Comparison of ENCODE assay signal across 9 cellular contexts in genomic region chr11:3050386-3051325, GRCh38. TPM values are rescaled to one million over a fixed set of nuclear protein-coding genes. Genes with fewer than 3 reads are reported as not detected.
DNase-seq lines count a peak whose midpoint lies in the region; ATAC-seq, FAIRE-seq and TF ChIP-seq lines count a peak whose summit lies in the region.
"Had no signal": no experiment of that assay in that cellular context is flagged by ENCODE, and none has a peak within 500 bp of the region (broad histone marks: within the 10 kb centered on the region; RNA-seq: fewer than 3 reads in every experiment).

No MANE protein-coding gene starts in this region.

- no peak overlapping the region for H4K91ac ChIP-seq in trophoblast cell (ENCODE audit: low read depth, low read length)

- WGBS in K562 (ENCODE audit: insufficient coverage, low coverage, missing lambda C conversion rate) = 91% methylated on average over 18 of the region's 20 CpGs
- WGBS in trophoblast cell (ENCODE audit: extremely low coverage, insufficient coverage, insufficient read length) = no CpG with 5 or more reads among the region's 20 CpGs

- H2AFZ ChIP-seq in K562 (ENCODE audit: low read depth, low read length) = no peak overlapping the region
- no peak overlapping the region for H2AFZ ChIP-seq in trophoblast cell (ENCODE audit: insufficient read depth, low read length, poor library complexity)

- H3K36me3 ChIP-seq in HUES6 (ENCODE audit: control insufficient read depth, insufficient read depth, low read length) (peaks cover 27% of the 10 kb centered on the region), K562 (ENCODE audit: control insufficient read depth, insufficient read depth, low read length) (peaks cover 60% of the 10 kb centered on the region; the same call in 2 of the 3 replicates), trophoblast cell (ENCODE audit: control insufficient read depth in 1 of 2, insufficient read depth in 2 of 2, low read length in 2 of 2) (peaks cover 29 to 37% of the 10 kb centered on the region in 2 experiments)

- in situ Hi-C loops in K562 (cut with MboI) = no loop called here

- H3K14ac ChIP-seq in trophoblast cell (ENCODE audit: low read length) = no peak overlapping the region

- H2BK120ac ChIP-seq in trophoblast cell (ENCODE audit: insufficient read depth, low read length, poor library complexity) = no peak overlapping the region

- H3K27me3 ChIP-seq in HUES6 (ENCODE audit: control insufficient read depth, insufficient read depth, low read length) = no peaks in the 10 kb centered on the region
- H3K27me3 ChIP-seq in K562 (ENCODE audit: control insufficient read depth in 2 of 2, insufficient read depth in 2 of 2, low read length in 2 of 2) = no peaks in the 10 kb centered on the region
- no peaks in the 10 kb centered on the region for H3K27me3 ChIP-seq in trophoblast cell (ENCODE audit: insufficient read depth, low read length)

- TF ChIP-seq CTCF in K562 (IDR thresholded peaks at IDR 0.05 in 2 of 3, conservative IDR thresholded peaks at IDR 0.05 in 1 of 3; ENCODE audit: insufficient read depth in 2 of 3, low read depth in 1 of 3, low read length in 3 of 3) = no peak

- H3K23ac ChIP-seq in trophoblast cell (ENCODE audit: low read length) = no peak overlapping the region

- H3K79me1 ChIP-seq in trophoblast cell (ENCODE audit: low read length) = no peaks in the 10 kb centered on the region

- H3K9me3 ChIP-seq in HUES6 (ENCODE audit: control insufficient read depth, insufficient read depth, low read depth, low read length) (no peaks in the 10 kb centered on the region), K562 (replicated peaks; ENCODE audit: control insufficient read depth, insufficient read depth, low read depth, low read length) (no peaks in the 10 kb centered on the region), trophoblast cell (ENCODE audit: insufficient read depth, low read depth, low read length) (no peaks in the 10 kb centered on the region)

- 0 out of 2 replicates have a peak overlapping the region, but pooled peaks have one; percentile 20 for H3K27ac ChIP-seq in HUES6 (ENCODE audit: low read depth, low read length)
- H3K27ac ChIP-seq in K562 (ENCODE audit: extremely low read depth, low read depth, low read length) = no peak overlapping the region
- H3K27ac ChIP-seq in trophoblast cell (ENCODE audit: low read depth, low read length) = no peak overlapping the region

- H3K4me1 ChIP-seq in HUES6 (ENCODE audit: control insufficient read depth, insufficient read depth, low read length) = peaks cover 29% of the 10 kb centered on the region
- peaks cover 23 to 39% of the 10 kb centered on the region in 2 experiments; a peak in 4 of 5 replicates for H3K4me1 ChIP-seq in K562 (replicated peaks in 1 of 2; ENCODE audit: control insufficient read depth in 2 of 2, insufficient read depth in 2 of 2, low read length in 2 of 2)
- H3K4me1 ChIP-seq in trophoblast cell (ENCODE audit: control insufficient read depth in 1 of 2, insufficient read depth in 2 of 2, low read length in 2 of 2) = peaks cover 0 to under 1% of the 10 kb centered on the region in 2 experiments

- CTCF ChIA-PET in K562 (lab: Yijun Ruan, JAX; ENCODE audit: low intra/inter-chr PET ratio) = no interaction called here

- no peak overlapping the region for H2BK12ac ChIP-seq in trophoblast cell (ENCODE audit: low read length)

- no peak for TF ChIP-seq RAD21 in K562 (CRISPR knock-in tag; conservative IDR thresholded peaks at IDR 0.05 in 1 of 2, IDR thresholded peaks at IDR 0.05 in 1 of 2)

- POLR2A ChIA-PET in K562 (lab: Yijun Ruan, JAX) = interaction anchor here (0.5 to 2.7 kb wide), 3 partner anchors 13 to 397 kb away, joined by 3 to 12 read pairs (median 3); no protein-coding TSS in a partner anchor

- no peak overlapping the region for H3K18ac ChIP-seq in trophoblast cell (ENCODE audit: low read length)

- no TSS peak for BruUV-seq in K562 (replicated peaks; lab: Mats Ljungman, UMichigan)

- H3K9me1 ChIP-seq in K562 (ENCODE audit: control insufficient read depth, insufficient read depth, low read length) = peaks cover 36% of the 10 kb centered on the region

- no peak overlapping the region for H4K8ac ChIP-seq in trophoblast cell (ENCODE audit: low read depth, low read length)

- no peak overlapping the region for H3K9ac ChIP-seq in HUES6 (ENCODE audit: low read length)
- H3K9ac ChIP-seq in K562 (ENCODE audit: insufficient read depth in 1 of 2, low read depth in 2 of 2, low read length in 2 of 2) = peak overlapping the region in 1 of 2 experiments; percentile 79; a peak in 2 of 4 replicates
- no peak overlapping the region for H3K9ac ChIP-seq in trophoblast cell (ENCODE audit: low read length)

- peak overlapping the region; percentile 56 for H3K4ac ChIP-seq in trophoblast cell (ENCODE audit: low read depth, low read length)

- no peak overlapping the region for H4K12ac ChIP-seq in trophoblast cell (ENCODE audit: low read depth, low read length)

- intact Hi-C loops in K562 (cut with micrococcal nuclease) = no loop called here
- intact Hi-C loops in left colon (cut with DNase I, micrococcal nuclease) = no loop called here

- no peak overlapping the region for H2AK5ac ChIP-seq in trophoblast cell (ENCODE audit: low read length)

- TF ChIP-seq POLR2A in K562 (conservative IDR thresholded peaks at IDR 0.05) (no peak), GM12892 (IDR thresholded peaks at IDR 0.05; ENCODE audit: low read depth, low read length) (no peak)

- FAIRE-seq in K562 (lab: Jason Lieb, UNC) (no peak), GM12892 (lab: Jason Lieb, UNC) (no peak)
- FAIRE-seq: small intestine had no signal

- no peak for ATAC-seq in K562
- no peak for ATAC-seq in HG02870 (IDR thresholded peaks at IDR 0.05; ENCODE audit: unreplicated experiment)
- no peak for ATAC-seq in HG03565 (IDR thresholded peaks at IDR 0.05; ENCODE audit: unreplicated experiment)
- no peak for ATAC-seq in left colon

- peak; percentile 33 for DNase-seq in COLO668 (lab: John Stamatoyannopoulos, UW; ENCODE audit: unreplicated experiment)
- no peak for DNase-seq in K562 (ENCODE audit: extremely low read depth in 1 of 4, low spot score in 3 of 4)
- DNase-seq in trophoblast cell = peak; percentile 89 to 91
- DNase-seq in GM12892 (ENCODE audit: insufficient read length) = no peak
- no peak for DNase-seq in left colon

- H2BK5ac ChIP-seq in trophoblast cell (ENCODE audit: low read depth, low read length, poor library complexity) = no peak overlapping the region

- no peak for TF ChIP-seq EP300 in K562 (IDR thresholded peaks at IDR 0.05; ENCODE audit: low read length)

- H3K79me2 ChIP-seq in K562 (ENCODE audit: control insufficient read depth, insufficient read depth, low read length) = peaks cover 94% of the 10 kb centered on the region
- H3K79me2 ChIP-seq in trophoblast cell (ENCODE audit: control insufficient read depth, insufficient read depth, low read length, poor library complexity) = peaks cover 10% of the 10 kb centered on the region

- H3K4me2 ChIP-seq in K562 (ENCODE audit: insufficient read depth, low read length) (no peak overlapping the region), trophoblast cell (ENCODE audit: low read length) (no peak overlapping the region)

- H4K20me1 ChIP-seq in K562 (replicated peaks; ENCODE audit: control insufficient read depth, insufficient read depth, low read length) = peaks cover 78% of the 10 kb centered on the region

- no peak overlapping the region for H3K4me3 ChIP-seq in HUES6 (ENCODE audit: low read depth, low read length)
- H3K4me3 ChIP-seq in K562 = no peak overlapping the region
- no peak overlapping the region for H3K4me3 ChIP-seq in trophoblast cell (ENCODE audit: low read depth, low read length)

RNA-seq across cellular contexts. Expression of gene CARS1, which starts 6.6 kb away (rescaled TPM):
- 298 and 329 TPM in 2 replicates for total RNA-seq in K562 (2011; cell fraction: chromatin; rRNA removed; ENCODE audit: low replicate concordance)
- total RNA-seq in K562 (2011; cell fraction: nucleolus; rRNA removed) = 156 and 161 TPM in 2 replicates
- total RNA-seq in K562 (2011; cell fraction: nucleoplasm; rRNA removed) = 164 and 168 TPM in 2 replicates
- total RNA-seq in K562 (2014; rRNA removed) (73.6 and 77.3 TPM in 2 replicates), K562 (2014; rRNA removed; fragmentation: Illumina TruSeq; extraction: Trizol) (52.3 and 57.4 TPM in 2 replicates), K562 (2015; rRNA removed; fragmentation: Illumina TruSeq; extraction: Trizol) (27.0 and 31.5 TPM in 2 replicates), K562 (2021) (76.1 and 90.2 TPM in 2 replicates), left colon (10 to 100 TPM; 43.2 to 56.2 TPM)
- polyA plus RNA-seq in K562 (2011; rRNA removed) (87.9 and 93.0 TPM in 2 replicates), K562 (2014; fragmentation: Illumina TruSeq; extraction: Trizol) (80.1 and 90.0 TPM in 2 replicates), K562 (2014; fragmentation: Nextera tagmentation; extraction: Ambion mirVana) (10 to 100 TPM; 14.4 to 28.4 TPM), K562 (2014; rRNA removed) (94.0 and 106 TPM in 2 replicates)
- 38.4 and 53.6 TPM in 2 replicates for polyA plus RNA-seq in K562 (2011; cell fraction: cytosol; rRNA removed)
- polyA plus RNA-seq in K562 (2011; cell fraction: nucleus; rRNA removed) = 222 and 259 TPM in 2 replicates
- 42.8 and 175 TPM in 2 replicates for polyA plus RNA-seq in K562 (2012)
- polyA minus RNA-seq in K562 (2011; rRNA and poly(A)+ RNA removed) = 60.4 and 65.4 TPM in 2 replicates
- polyA minus RNA-seq in K562 (2011; cell fraction: cytosol; rRNA and poly(A)+ RNA removed) = 27.4 and 51.4 TPM in 2 replicates
- polyA minus RNA-seq in K562 (2011; cell fraction: nucleus; rRNA and poly(A)+ RNA removed) = 66.9 and 96.7 TPM in 2 replicates
- polyA plus RNA-seq in trophoblast cell (2013) = 113 and 120 TPM in 2 replicates
- 28.6 TPM for polyA plus RNA-seq in GM12892 (2012; ENCODE audit: missing spikeins)

RNA-seq across cellular contexts. Expression of gene NAP1L4, which starts 58.5 kb away (rescaled TPM):
- 200 and 559 TPM in 2 replicates for total RNA-seq in K562 (2011; cell fraction: chromatin; rRNA removed; ENCODE audit: low replicate concordance)
- total RNA-seq in K562 (2011; cell fraction: nucleolus; rRNA removed) = 89.9 and 105 TPM in 2 replicates
- 185 and 193 TPM in 2 replicates for total RNA-seq in K562 (2011; cell fraction: nucleoplasm; rRNA removed)
- total RNA-seq in K562 (2014; rRNA removed) = 217 and 237 TPM in 2 replicates
- 179 and 210 TPM in 2 replicates for total RNA-seq in K562 (2014; rRNA removed; fragmentation: Illumina TruSeq; extraction: Trizol)
- 145 and 153 TPM in 2 replicates for total RNA-seq in K562 (2015; rRNA removed; fragmentation: Illumina TruSeq; extraction: Trizol)
- total RNA-seq in K562 (2021) = 167 and 180 TPM in 2 replicates
- polyA plus RNA-seq in K562 (2011; rRNA removed) = 145 and 176 TPM in 2 replicates
- polyA plus RNA-seq in K562 (2011; cell fraction: cytosol; rRNA removed) = 72.7 and 90.0 TPM in 2 replicates
- polyA plus RNA-seq in K562 (2011; cell fraction: nucleus; rRNA removed) = 166 and 223 TPM in 2 replicates
- polyA plus RNA-seq in K562 (2012) = 103 and 135 TPM in 2 replicates
- polyA plus RNA-seq in K562 (2014; fragmentation: Illumina TruSeq; extraction: Trizol) = 154 and 184 TPM in 2 replicates
- polyA plus RNA-seq in K562 (2014; fragmentation: Nextera tagmentation; extraction: Ambion mirVana) = 10 to 100 TPM; 34.1 to 50.7 TPM
- polyA plus RNA-seq in K562 (2014; rRNA removed) = 221 and 244 TPM in 2 replicates
- polyA minus RNA-seq in K562 (2011; rRNA and poly(A)+ RNA removed) = 207 and 232 TPM in 2 replicates
- 66.1 and 67.2 TPM in 2 replicates for polyA minus RNA-seq in K562 (2011; cell fraction: cytosol; rRNA and poly(A)+ RNA removed)
- 76.3 and 166 TPM in 2 replicates for polyA minus RNA-seq in K562 (2011; cell fraction: nucleus; rRNA and poly(A)+ RNA removed)
- 108 and 120 TPM in 2 replicates for polyA plus RNA-seq in trophoblast cell (2013)
- 105 TPM for polyA plus RNA-seq in GM12892 (2012; ENCODE audit: missing spikeins)
- 100 to 1,000 TPM in 1 of 2 donors, 10 to 100 TPM in 1; 88.8 to 103 TPM for total RNA-seq in left colon

Comparison
In these comparisons a context has a peak if more than half of its experiments do, and no peak if none do; other contexts are left out.
1. DNase-seq: peak in COLO668 (single experiment) and trophoblast cell (2 of 2); none in K562 (0 of 4), GM12892 (single experiment) and left colon (0 of 2).